In the genomic region with DNA sequence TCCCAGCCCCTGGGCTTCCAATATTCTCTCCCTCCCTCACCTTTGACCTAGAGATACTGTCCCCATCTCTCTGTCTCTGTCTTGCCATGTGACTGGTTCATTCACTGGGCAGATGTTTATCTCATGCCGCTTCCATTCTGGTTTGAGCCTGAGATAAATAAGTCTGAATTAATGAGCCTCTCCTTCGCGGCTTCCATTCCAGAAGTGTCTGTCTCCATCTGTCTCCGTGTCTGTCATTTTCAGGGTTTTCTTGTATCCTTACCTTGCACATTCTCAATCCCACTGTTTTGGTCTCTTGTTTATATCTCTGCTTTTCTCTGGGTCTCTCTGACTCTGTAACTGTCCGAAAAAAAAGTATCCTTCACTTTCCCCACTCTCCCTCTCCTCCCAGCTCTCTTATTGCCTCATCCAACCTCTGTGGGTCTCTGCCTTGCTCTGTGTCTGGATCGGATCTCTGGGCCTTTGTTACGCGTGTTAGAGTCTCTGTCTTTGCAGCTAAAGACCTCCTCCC, we compare ENCODE assay signal across 1 cellular context.
TF ChIP-seq lines count a peak whose summit lies in the region.

No MANE protein-coding gene starts in this region.

TF ChIP-seq in endothelial cell of umbilical vein, 7 proteins besides CTCF, POLR2A, EP300 and RAD21 (continued from another document):
- TF ChIP-seq EZH2 (IDR thresholded peaks at IDR 0.05; ENCODE audit: borderline replicate concordance, low read depth, low read length, severe bottlenecking), result no peak
- no peak for TF ChIP-seq FOS (IDR thresholded peaks at IDR 0.05; ENCODE audit: borderline replicate concordance, insufficient read depth, low read length)
- no peak for TF ChIP-seq GATA2 (IDR thresholded peaks at IDR 0.05; ENCODE audit: insufficient read depth, insufficient read length, low read depth, low read length)
